22 cellular contexts compared by ENCODE assay signal in genomic region chr17:29630630-29631193, GRCh38.
"Had no signal": no experiment of that assay in that cellular context is flagged by ENCODE, and none has a peak within 500 bp of the region (broad histone marks: within the 10 kb centered on the region; RNA-seq: fewer than 3 reads in every experiment).

No MANE protein-coding gene starts in this region.

- H3K4me2 ChIP-seq: smooth muscle cell had no signal

- H3K4me1 Mint-ChIP-seq: nephron had no signal

- DNase-seq: activated CD4-positive, alpha-beta T cell treated with anti-CD3 and anti-CD28 coated beads, Interleukin-2, amount 50 U/mL, for 1 hour; activated CD4-positive, CD25-positive, alpha-beta regulatory T cell; activated gamma-delta T cell treated with Interleukin-2 at 50 U/mL for 16 hours; activated T-cell treated with anti-CD3 and anti-CD28 coated beads, Interleukin-2, amount 50 U/mL, for 1 hour; amniotic stem cell; central memory CD4-positive, alpha-beta T cell; effector CD4-positive, alpha-beta T cell; foreskin fibroblast; left ventricle myocardium inferior; mesenchymal stem cell; nucleus accumbens; SJCRH30; stimulated activated CD4-positive, alpha-beta T cell treated with anti-CD3 and anti-CD28 coated beads, Interleukin-4, amount 100 ng/mL, for 4 hours; stimulated activated CD8-positive, alpha-beta memory T cell treated with anti-CD3 and anti-CD28 coated beads, Interleukin-4, amount 100 ng/mL, for 48 hours; stimulated activated naive CD8-positive, alpha-beta T cell treated with anti-CD3 and anti-CD28 coated beads, Interleukin-15, amount 100 ng/mL, for 72 hours; SW 1271 had no signal

- H3K9me3 Mint-ChIP-seq: nephron; stimulated activated naive CD8-positive, alpha-beta T cell treated with anti-CD3 and anti-CD28 coated beads, Interleukin-15, amount 100 ng/mL, for 72 hours; T-helper 2 cell treated with Interferon-gamma antibody and Interleukin-4, amounts not matched to agents 5 μg/mL and 100 μg/mL, for 36 hours had no signal

- H3K4me3 ChIP-seq: coronary artery, left ventricle myocardium inferior, right atrium auricular region, SJCRH30, smooth muscle cell, thoracic aorta had no signal

- H3K27ac ChIP-seq: coronary artery, left ventricle myocardium inferior, right atrium auricular region, SJCRH30, thoracic aorta had no signal

- H3K27me3 Mint-ChIP-seq: stimulated activated naive CD8-positive, alpha-beta T cell treated with anti-CD3 and anti-CD28 coated beads, Interleukin-15, amount 100 ng/mL, for 72 hours had no signal

- H3K9me3 ChIP-seq: left ventricle myocardium inferior, right atrium auricular region, SJCRH30, thoracic aorta had no signal

- H3K27ac Mint-ChIP-seq: nephron had no signal

- H3K4me3 Mint-ChIP-seq: nephron; stimulated activated naive CD8-positive, alpha-beta T cell treated with anti-CD3 and anti-CD28 coated beads, Interleukin-15, amount 100 ng/mL, for 72 hours; T-helper 2 cell treated with Interferon-gamma antibody and Interleukin-4, amounts not matched to agents 5 μg/mL and 100 μg/mL, for 36 hours had no signal

- ATAC-seq: stimulated activated naive CD8-positive, alpha-beta T cell treated with anti-CD3 and anti-CD28 coated beads, Interleukin-15, amount 100 ng/mL, for 72 hours had no signal

- H3K4me1 ChIP-seq: SJCRH30 had no signal

- H3K27me3 ChIP-seq: right atrium auricular region, SJCRH30 had no signal
